7 cellular contexts compared by ENCODE assay signal in genomic region chr19:54171736-54172412, GRCh38. TPM values are rescaled to one million over a fixed set of nuclear protein-coding genes. Genes with fewer than 3 reads are reported as not detected.
DNase-seq lines count a peak whose midpoint lies in the region; ATAC-seq and TF ChIP-seq lines count a peak whose summit lies in the region.
"Not testable (repeated sequence)": the region's sequence is repeated elsewhere in the genome, so short reads cannot be mapped to it uniquely, and the experiment has no call there.

No MANE protein-coding gene starts in this region.

- H3K27ac Mint-ChIP-seq in T-helper 17 cell (peak overlapping the region; percentile 74), glutamatergic neuron (ENCODE audit: unreplicated experiment) (peak overlapping the region; percentile 4), mesothelial cell of epicardium (peak overlapping the region; percentile 68)

- 65% methylated on average over 4 of the region's 21 CpGs for WGBS in mammary epithelial cell (ENCODE audit: low coverage, missing lambda C conversion rate)
- WGBS in transverse colon (ENCODE audit: low coverage in 1 of 2), 2 donors: 44 to 75% methylated on average over 5 to 16 of the region's 21 CpGs

- not testable (repeated sequence) for H3K36me3 ChIP-seq in H7 (replicated peaks; ENCODE audit: control insufficient read depth, insufficient read depth, low read length); mammary epithelial cell (ENCODE audit: insufficient read depth, low read length); parathyroid adenoma (ENCODE audit: control insufficient read depth, insufficient read depth, low read length); transverse colon

- not testable (repeated sequence) for H3K4me3 ChIP-seq in H7 (ENCODE audit: insufficient read depth, low read depth, low read length)
- H3K4me3 ChIP-seq in mammary epithelial cell (replicated peaks in 1 of 3; ENCODE audit: insufficient read depth in 1 of 3, low read depth in 2 of 3, low read length in 3 of 3): peak overlapping the region in 1 of 3 experiments; percentile 37
- H3K4me3 ChIP-seq in parathyroid adenoma (ENCODE audit: low read depth, low read length): peak overlapping the region; percentile 11
- H3K4me3 ChIP-seq in transverse colon: peak overlapping the region in 3 of 4 donors; percentile 44 to 69 (median 60)

- H3K9me3 Mint-ChIP-seq in glutamatergic neuron (ENCODE audit: unreplicated experiment); mesothelial cell of epicardium: not testable (repeated sequence)

- not testable (repeated sequence) for H3K4me3 Mint-ChIP-seq in T-helper 17 cell
- H3K4me3 Mint-ChIP-seq in glutamatergic neuron (ENCODE audit: unreplicated experiment) (peak overlapping the region; percentile 21), mesothelial cell of epicardium (peak overlapping the region; percentile 54)

- peak; percentile 42 for DNase-seq in H7
- not testable (repeated sequence) for DNase-seq in T-helper 17 cell; mammary epithelial cell; glutamatergic neuron; mesothelial cell of epicardium (ENCODE audit: low spot score in 2 of 2, unreplicated experiment in 2 of 2); transverse colon

- not testable (repeated sequence) for H3K27ac ChIP-seq in mammary epithelial cell (ENCODE audit: insufficient read depth, low read depth, low read length)
- H3K27ac ChIP-seq in parathyroid adenoma (peak overlapping the region; percentile 89), transverse colon (peak overlapping the region; percentile 73 to 91 (median 85))

- not testable (repeated sequence) for TF ChIP-seq CTCF in mammary epithelial cell (conservative IDR thresholded peaks at IDR 0.05 in 1 of 2, IDR thresholded peaks at IDR 0.05 in 1 of 2; ENCODE audit: extremely low read depth in 1 of 2, insufficient read depth in 1 of 2, low read depth in 1 of 2, low read length in 2 of 2); glutamatergic neuron (IDR thresholded peaks at IDR 0.05; ENCODE audit: partially characterized antibody, unreplicated experiment); mesothelial cell of epicardium (IDR thresholded peaks at IDR 0.05; ENCODE audit: unreplicated experiment); parathyroid adenoma (IDR thresholded peaks at IDR 0.05); transverse colon (IDR thresholded peaks at IDR 0.05)

- not testable (repeated sequence) for H3K27me3 Mint-ChIP-seq in T-helper 17 cell; glutamatergic neuron (ENCODE audit: unreplicated experiment); mesothelial cell of epicardium (ENCODE audit: low read depth)

- not testable (repeated sequence) for H3K4me1 Mint-ChIP-seq in T-helper 17 cell; glutamatergic neuron (ENCODE audit: low read depth, unreplicated experiment); mesothelial cell of epicardium

- intact Hi-C loops in mammary epithelial cell (cut with micrococcal nuclease): loop anchor here (5.0 kb wide), 1 partner anchor 35 kb away; no protein-coding TSS in a partner anchor
- intact Hi-C loops in transverse colon (cut with DNase I; ENCODE audit: low total_unique reads): not testable (repeated sequence)

- H3K9ac ChIP-seq in mammary epithelial cell (ENCODE audit: insufficient read depth, low read length); parathyroid adenoma: not testable (repeated sequence)

- dilution Hi-C loops in mammary epithelial cell (cut with HindIII; ENCODE audit: low sequenced_read_pairs): not testable (repeated sequence)

- H2AFZ ChIP-seq in mammary epithelial cell (ENCODE audit: low read depth, low read length); parathyroid adenoma: not testable (repeated sequence)

- not testable (repeated sequence) for BruUV-seq in mammary epithelial cell (replicated peaks; lab: Mats Ljungman, UMichigan)

- H3K4me2 ChIP-seq in mammary epithelial cell (ENCODE audit: insufficient read depth, low read depth, low read length): peak overlapping the region; percentile 14
- H3K4me2 ChIP-seq in parathyroid adenoma (ENCODE audit: low read length): peak overlapping the region; percentile 94

- not testable (repeated sequence) for H3K27me3 ChIP-seq in H7 (ENCODE audit: control insufficient read depth, insufficient read depth, low read length); mammary epithelial cell (ENCODE audit: insufficient read depth, low read length); parathyroid adenoma (ENCODE audit: control insufficient read depth, insufficient read depth, low read length); transverse colon

- not testable (repeated sequence) for TF ChIP-seq POLR2A in transverse colon (IDR thresholded peaks at IDR 0.05)

- CTCF ChIA-PET in mammary epithelial cell (lab: Charles Lee; ENCODE audit: low non-redundant PET): not testable (repeated sequence)

- in situ Hi-C loops in mammary epithelial cell (cut with MboI; ENCODE audit: low sequenced_read_pairs in 2 of 2): not testable (repeated sequence)
- in situ Hi-C loops in transverse colon (cut with MboI; ENCODE audit: low pct_ligation_motif_present in 1 of 4, low pct_unique_long_range_greater_than_20kb in 1 of 4, low sequenced_read_pairs in 3 of 4): loop anchor here in 1 of 4 donors (10.0 kb wide), 1 partner anchor 63 kb away; no protein-coding TSS in a partner anchor

- not testable (repeated sequence) for TF ChIP-seq EP300 in transverse colon (IDR thresholded peaks at IDR 0.05; ENCODE audit: low read depth)

- H3K79me2 ChIP-seq in mammary epithelial cell (ENCODE audit: insufficient read depth, low read length); parathyroid adenoma: not testable (repeated sequence)

- not testable (repeated sequence) for H3K36me3 Mint-ChIP-seq in T-helper 17 cell (ENCODE audit: low read depth); glutamatergic neuron (ENCODE audit: unreplicated experiment); mesothelial cell of epicardium

- ATAC-seq in T-helper 17 cell: not testable (repeated sequence)

- peaks cover 11% of the 10 kb centered on the region for H3K4me1 ChIP-seq in mammary epithelial cell (ENCODE audit: insufficient read depth, low read length)
- H3K4me1 ChIP-seq in parathyroid adenoma: not testable (repeated sequence)
- H3K4me1 ChIP-seq in transverse colon: peaks cover 0 to 10% (median 9%) of the 10 kb centered on the region in 4 donors

- not testable (repeated sequence) for H4K20me1 ChIP-seq in mammary epithelial cell (ENCODE audit: insufficient read depth, low read length)

- H3K9me3 ChIP-seq in T-helper 17 cell (ENCODE audit: control insufficient read depth, low read length, poor library complexity, severe bottlenecking); mammary epithelial cell (replicated peaks; ENCODE audit: insufficient read depth, low read length); parathyroid adenoma (ENCODE audit: control insufficient read depth, low read length); transverse colon: not testable (repeated sequence)

RNA-seq across cellular contexts. Expression of gene TMC4, which starts 1.1 kb away (rescaled TPM):
- 1.9 and 2.8 TPM in 2 replicates for total RNA-seq in H7 (2014; rRNA removed; shearing (Covaris generic))
- 1 to 10 TPM; 1.3 to 3.1 TPM for total RNA-seq in T-helper 17 cell
- 10 to 100 TPM; 21.0 to 41.0 TPM for total RNA-seq in mammary epithelial cell
- 5.3 TPM for polyA plus RNA-seq in mammary epithelial cell
- 2.2 TPM for polyA minus RNA-seq in mammary epithelial cell
- not detected for total RNA-seq in glutamatergic neuron (ENCODE audit: unreplicated experiment)
- 57.6 to 69.5 TPM (median 63.5 TPM) in 3 replicates for total RNA-seq in mesothelial cell of epicardium
- 100 to 1,000 TPM in 3 of 4 donors, 10 to 100 TPM in 1; 91.5 to 386 (median 180) TPM for total RNA-seq in transverse colon

RNA-seq across cellular contexts. Expression of gene LENG1, which starts 12.4 kb away (rescaled TPM):
- 3.6 and 4.7 TPM in 2 replicates for total RNA-seq in H7 (2014; rRNA removed; shearing (Covaris generic))
- total RNA-seq in T-helper 17 cell (1 to 10 TPM; 8.0 to 9.0 TPM), mammary epithelial cell (1 to 10 TPM; 2.3 to 5.9 TPM), glutamatergic neuron (ENCODE audit: unreplicated experiment) (3.7 TPM), mesothelial cell of epicardium (5.7 to 6.4 TPM (median 5.8 TPM) in 3 replicates), transverse colon (10 to 100 TPM in 1 of 4 donors, 1 to 10 TPM in 3; 3.4 to 11.1 (median 5.8) TPM)
- 3.4 TPM for polyA plus RNA-seq in mammary epithelial cell
- 0.93 TPM for polyA minus RNA-seq in mammary epithelial cell

RNA-seq across cellular contexts. Expression of gene MBOAT7, which starts 17.5 kb away (rescaled TPM):
- 76.6 and 88.1 TPM in 2 replicates for total RNA-seq in H7 (2014; rRNA removed; shearing (Covaris generic))
- total RNA-seq in T-helper 17 cell (10 to 100 TPM; 18.4 to 24.5 TPM), mammary epithelial cell (100 to 1,000 TPM in 1 of 2 donors, 10 to 100 TPM in 1; 43.5 to 140 TPM), glutamatergic neuron (ENCODE audit: unreplicated experiment) (62.0 TPM), mesothelial cell of epicardium (102 to 113 TPM (median 110 TPM) in 3 replicates), transverse colon (100 to 1,000 TPM; 180 to 249 (median 218) TPM)
- 70.4 TPM for polyA plus RNA-seq in mammary epithelial cell
- polyA minus RNA-seq in mammary epithelial cell: 70.9 TPM

RNA-seq across cellular contexts. Expression of gene TSEN34, which starts 19.2 kb away (rescaled TPM):
- total RNA-seq in H7 (2014; rRNA removed; shearing (Covaris generic)): 76.9 and 87.8 TPM in 2 replicates
- total RNA-seq in T-helper 17 cell (1 to 10 TPM; 8.1 to 8.9 TPM), mammary epithelial cell (10 to 100 TPM; 65.3 to 94.0 TPM), glutamatergic neuron (ENCODE audit: unreplicated experiment) (44.8 TPM), mesothelial cell of epicardium (43.9 to 50.1 TPM (median 47.5 TPM) in 3 replicates), transverse colon (100 to 1,000 TPM in 1 of 4 donors, 10 to 100 TPM in 3; 62.0 to 138 (median 65.9) TPM)
- 82.0 TPM for polyA plus RNA-seq in mammary epithelial cell
- 26.7 TPM for polyA minus RNA-seq in mammary epithelial cell

RNA-seq across cellular contexts. Expression of gene RPS9, which starts 28.8 kb away (rescaled TPM):
- total RNA-seq in H7 (2014; rRNA removed; shearing (Covaris generic)): 3,283 and 3,663 TPM in 2 replicates
- total RNA-seq in T-helper 17 cell: 1,000 to 10,000 TPM; 1,676 to 1,883 TPM
- 1,000 to 10,000 TPM; 1,098 to 1,139 TPM for total RNA-seq in mammary epithelial cell
- 2,376 TPM for polyA plus RNA-seq in mammary epithelial cell
- polyA minus RNA-seq in mammary epithelial cell: 1,031 TPM
- total RNA-seq in glutamatergic neuron (ENCODE audit: unreplicated experiment): 557 TPM
- 1,211 to 1,274 TPM (median 1,263 TPM) in 3 replicates for total RNA-seq in mesothelial cell of epicardium
- 1,000 to 10,000 TPM in 3 of 4 donors, 100 to 1,000 TPM in 1; 912 to 1,639 (median 1,317) TPM for total RNA-seq in transverse colon

Comparison
In these comparisons a context has a peak if more than half of its experiments do, and no peak if none do; other contexts are left out.
1. H3K27ac Mint-ChIP-seq: peak in every context shown above with its lines; median percentile 74 in T-helper 17 cell; 68 in mesothelial cell of epicardium; 4 in glutamatergic neuron.